Comparison of ENCODE assay signal across 8 cellular contexts in the genomic region with DNA sequence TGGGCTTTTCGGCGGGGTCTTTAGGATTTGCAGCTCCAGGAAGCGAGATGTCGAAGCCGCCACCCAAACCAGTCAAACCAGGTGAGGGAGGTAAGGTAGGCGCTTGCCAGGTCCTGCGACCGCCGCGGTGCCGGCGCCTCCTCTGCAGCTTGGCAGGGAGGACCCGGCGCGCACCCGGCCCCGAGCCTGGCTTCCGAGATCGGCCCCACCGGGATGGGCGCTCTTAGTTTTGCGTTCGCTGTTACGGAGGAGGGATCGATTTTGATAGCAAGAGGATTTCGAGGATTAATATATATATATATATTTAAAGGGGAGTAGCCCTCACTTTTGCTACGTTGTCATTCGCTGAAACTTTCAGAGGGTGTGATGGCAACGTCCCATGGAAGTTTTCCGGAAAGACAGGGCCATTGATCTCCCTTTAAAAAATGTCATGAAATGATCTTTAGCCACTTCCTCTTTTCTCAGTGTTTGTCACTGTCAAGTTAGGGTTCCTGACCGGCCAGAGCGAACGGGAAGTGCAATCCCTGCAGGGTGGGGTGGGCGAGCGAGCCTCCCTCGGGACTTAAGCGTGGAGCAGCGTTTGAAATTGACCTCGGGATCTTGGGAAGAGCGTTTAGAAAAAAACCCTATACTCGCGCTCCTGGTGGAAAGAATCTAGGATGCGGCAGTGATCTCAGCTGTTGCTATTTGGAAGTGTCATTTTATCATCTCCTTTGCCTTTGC. TPM values are rescaled to one million over a fixed set of nuclear protein-coding genes. Genes with fewer than 3 reads are reported as not detected.
DNase-seq lines count a peak whose midpoint lies in the region; ATAC-seq, FAIRE-seq and TF ChIP-seq lines count a peak whose summit lies in the region.

No MANE protein-coding gene starts in this region.

- H3K4me2 ChIP-seq in DOHH2 (ENCODE audit: low read length) (peak overlapping the region; percentile 84), PC-3 (ENCODE audit: low read length) (peak overlapping the region; percentile 95)

- no peaks in the 10 kb centered on the region for H3F3A ChIP-seq in DOHH2 (ENCODE audit: control insufficient read depth, insufficient read depth)
- H3F3A ChIP-seq in PC-3 (ENCODE audit: low read length, unreplicated experiment) = no peaks in the 10 kb centered on the region

- POLR2A ChIA-PET in PC-3 (lab: Charles Lee; ENCODE audit: unreplicated experiment) = interaction anchor here (0.6 to 1.4 kb wide), 2 partner anchors 25 to 60 kb away, joined by 3 to 6 read pairs; no protein-coding TSS in a partner anchor

- peak overlapping the region; percentile 92 for H2AFZ ChIP-seq in PC-3 (ENCODE audit: low read length)

- intact Hi-C loops in PC-3 (cut with micrococcal nuclease) (loop anchor here (1.0 to 5.0 kb wide), 4 partner anchors 25 to 137 kb away; a partner anchor contains a TSS), adrenal gland (cut with DNase I) (loop anchor here in 1 of 2 donors (10.0 kb wide), 1 partner anchor 64 kb away; a partner anchor contains a TSS), cardiac septum (cut with DNase I) (loop anchor here (1.0 kb wide), 1 partner anchor 61 kb away; a partner anchor contains a TSS), pancreas (cut with DNase I) (no loop called here)

- CTCF ChIA-PET in PC-3 (lab: Charles Lee) = interaction anchor here (0.9 kb wide), 1 partner anchor 1570 kb away, joined by 4 read pairs; no protein-coding TSS in a partner anchor

- WGBS in adrenal gland, 4 donors = 0% methylated on average over 28 to 43 of the region's 43 CpGs
- WGBS in pancreas, 2 donors = 0% methylated on average over 43 of the region's 43 CpGs

- no peaks in the 10 kb centered on the region for H3K27me3 ChIP-seq in DOHH2 (ENCODE audit: control insufficient read depth, low read length)
- H3K27me3 ChIP-seq in PC-3 (ENCODE audit: low read length) = no peaks in the 10 kb centered on the region
- H3K27me3 ChIP-seq in adrenal gland = no peaks in the 10 kb centered on the region
- no peaks in the 10 kb centered on the region for H3K27me3 ChIP-seq in pancreas

- TF ChIP-seq CTCF in DOHH2 (IDR thresholded peaks at IDR 0.05; ENCODE audit: low read depth, low read length, poor library complexity, severe bottlenecking) (no peak), PC-3 (conservative IDR thresholded peaks at IDR 0.05; ENCODE audit: low read depth, low read length) (no peak; the same call in 1 of the 2 replicates), adrenal gland (IDR thresholded peaks at IDR 0.05) (peak in 5 of 6 experiments; percentile 31 to 61 (median 47)), pancreas (IDR thresholded peaks at IDR 0.05) (peak in 1 of 4 donors; percentile 6)

- peak in 1 of 2 donors; percentile 48 for TF ChIP-seq POLR2A in adrenal gland (IDR thresholded peaks at IDR 0.05)

- BruUV-seq in PC-3 (replicated peaks; lab: Mats Ljungman, UMichigan) = no TSS peak

- H3K9me3 ChIP-seq in DOHH2 (ENCODE audit: control insufficient read depth, insufficient read depth, low read length) = no peaks in the 10 kb centered on the region
- no peaks in the 10 kb centered on the region for H3K9me3 ChIP-seq in PC-3 (ENCODE audit: low read length)
- no peaks in the 10 kb centered on the region for H3K9me3 ChIP-seq in adrenal gland (replicated peaks in 1 of 3)
- no peaks in the 10 kb centered on the region for H3K9me3 ChIP-seq in pancreas

- peak; percentile 58 for DNase-seq in PC-3
- peak; percentile 55 to 85 (median 71) for DNase-seq in adrenal gland
- DNase-seq in cardiac septum (ENCODE audit: low spot score) = peak; percentile 91
- peak in 5 of 6 donors; percentile 33 to 81 (median 65) for DNase-seq in pancreas
- no peak for DNase-seq in NCI-H226

- H3K9me2 ChIP-seq in DOHH2 (replicated peaks; ENCODE audit: control insufficient read depth, low read length) = no peaks in the 10 kb centered on the region
- no peaks in the 10 kb centered on the region for H3K9me2 ChIP-seq in PC-3 (replicated peaks; ENCODE audit: low read length)

- peak; percentile 23 for ATAC-seq in GM19463 (IDR thresholded peaks at IDR 0.05; ENCODE audit: unreplicated experiment)
- ATAC-seq in HG03520 (IDR thresholded peaks at IDR 0.05; ENCODE audit: unreplicated experiment) = peak; percentile 26
- ATAC-seq in PC-3 = peak; percentile 41
- ATAC-seq in pancreas = peak; percentile 52 to 63 (median 54)

- H3K9ac ChIP-seq in PC-3 (ENCODE audit: low read length) = peak overlapping the region; percentile 72

- H3K79me2 ChIP-seq in DOHH2 (ENCODE audit: control insufficient read depth, low read length) (peaks cover 50% of the 10 kb centered on the region), PC-3 (ENCODE audit: low read length) (peaks cover 49% of the 10 kb centered on the region)

- H3K4me3 ChIP-seq in DOHH2 (ENCODE audit: low read length) (peak overlapping the region; percentile 99), PC-3 (ENCODE audit: low read length) (peak overlapping the region; percentile 91), adrenal gland (peak overlapping the region; percentile 78 to 91 (median 85)), pancreas (peak overlapping the region; percentile 62 to 95 (median 83))

- H3K36me3 ChIP-seq in DOHH2 (ENCODE audit: control insufficient read depth, low read length) (peaks cover 2% of the 10 kb centered on the region; the same call in 1 of the 2 replicates), PC-3 (ENCODE audit: low read depth, low read length) (no peaks in the 10 kb centered on the region), adrenal gland (replicated peaks in 1 of 2) (no peaks in the 10 kb centered on the region), pancreas (no peaks in the 10 kb centered on the region)

- H4K20me1 ChIP-seq in DOHH2 (ENCODE audit: control insufficient read depth, insufficient read depth, low read depth, low read length) (peaks cover 12% of the 10 kb centered on the region), PC-3 (ENCODE audit: low read length) (no peaks in the 10 kb centered on the region)

- no peak for FAIRE-seq in pancreas (lab: Jason Lieb, UNC)

- H3K4me1 ChIP-seq in DOHH2 (ENCODE audit: control insufficient read depth, low read length) (peaks cover 31% of the 10 kb centered on the region), PC-3 (ENCODE audit: insufficient read depth, low read length) (0 out of 2 replicates have a peak, but pooled peaks cover 5% of the 10 kb centered on the region), adrenal gland (replicated peaks in 1 of 2) (peaks cover 0 to 62% of the 10 kb centered on the region in 2 donors), pancreas (peaks cover 7 to 46% (median 44%) of the 10 kb centered on the region in 3 donors)

- H3K27ac ChIP-seq in DOHH2 (ENCODE audit: low read depth, low read length) (peak overlapping the region; percentile 76), PC-3 (ENCODE audit: low read length) (peak overlapping the region; percentile 59), adrenal gland (peak overlapping the region; percentile 89 to 98 (median 96)), pancreas (peak overlapping the region; percentile 94 to 99 (median 98))

RNA-seq across cellular contexts. Expression of a gene that starts 0.5 kb away (rescaled TPM):
- total RNA-seq in PC-3 (2014; rRNA removed) (25.8 and 26.5 TPM in 2 replicates), adrenal gland (10 to 100 TPM; 32.5 to 52.2 (median 35.7) TPM), cardiac septum (25.5 TPM), pancreas (10 to 100 TPM in 5 of 6 donors, 1 to 10 TPM in 1; 10.0 to 29.0 (median 13.5) TPM)
- polyA plus RNA-seq in adrenal gland (10 to 100 TPM; 21.0 to 41.4 (median 29.4) TPM), pancreas (10 to 100 TPM; 12.3 to 12.7 TPM)

RNA-seq across cellular contexts. Expression of a gene that starts 0.9 kb away (rescaled TPM):
- total RNA-seq in PC-3 (2014; rRNA removed) = 7.0 and 9.7 TPM in 2 replicates
- total RNA-seq in adrenal gland = 10 to 100 TPM in 6 of 8 donors, 1 to 10 TPM in 2; 4.3 to 27.4 (median 20.2) TPM
- polyA plus RNA-seq in adrenal gland = 10 to 100 TPM; 22.4 to 93.2 (median 29.8) TPM
- 10.7 TPM for total RNA-seq in cardiac septum
- total RNA-seq in pancreas = 10 to 100 TPM; 16.8 to 29.8 (median 24.6) TPM
- 10 to 100 TPM; 58.7 to 76.1 TPM for polyA plus RNA-seq in pancreas

Comparison
In these comparisons a context has a peak if more than half of its experiments do, and no peak if none do; other contexts are left out.
1. CTCF ChIP-seq: peak in adrenal gland (5 of 6); none in DOHH2 (single experiment) and PC-3 (single experiment).
2. intact Hi-C loops: an anchor here in PC-3 (1.0 to 5.0 kb wide) and cardiac septum (1.0 kb wide); none called in pancreas.
3. Peak in every context shown above with its lines, with median percentiles within 50 percentile points of each other: H3K27ac ChIP-seq, H3K4me3 ChIP-seq and ATAC-seq.